In genomic region chr1:117679868-117680267, GRCh38 we compare ENCODE assay signal across 15 cellular contexts.
DNase-seq lines count a peak whose midpoint lies in the region; ATAC-seq and TF ChIP-seq lines count a peak whose summit lies in the region.
"Had no signal": no experiment of that assay in that cellular context is flagged by ENCODE, and none has a peak within 500 bp of the region (broad histone marks: within the 10 kb centered on the region; RNA-seq: fewer than 3 reads in every experiment).

No MANE protein-coding gene starts in this region.

- no peak overlapping the region for H3K4me3 ChIP-seq in left ventricle myocardium inferior
- H3K4me3 ChIP-seq in colonic mucosa, result no peak overlapping the region
- H3K4me3 ChIP-seq in mucosa of descending colon, result no peak overlapping the region
- no peak overlapping the region for H3K4me3 ChIP-seq in tibial artery

- TF ChIP-seq CTCF in left ventricle myocardium inferior (IDR thresholded peaks at IDR 0.05; ENCODE audit: borderline replicate concordance) (no peak), colonic mucosa (IDR thresholded peaks at IDR 0.05) (no peak), mucosa of descending colon (IDR thresholded peaks at IDR 0.05) (no peak), tibial artery (IDR thresholded peaks at IDR 0.05) (no peak)

- peak overlapping the region; percentile 92 for H3K27ac ChIP-seq in left ventricle myocardium inferior (replicated peaks)
- H3K27ac ChIP-seq in colonic mucosa, result peak overlapping the region; percentile 54
- H3K27ac ChIP-seq in tibial artery, result peak overlapping the region; percentile 59 to 85
- H3K27ac ChIP-seq: HL-60 had no signal

- intact Hi-C loops in left ventricle myocardium inferior (cut with micrococcal nuclease), result no loop called here
- intact Hi-C loops in left cardiac atrium (cut with DNase I), result loop anchor here in 1 of 2 donors (5.0 to 10.0 kb wide), 2 partner anchors 73 to 75 kb away; partner anchors contain the start of gene TENT5C
- intact Hi-C loops in colonic mucosa (cut with DNase I), result no loop called here
- intact Hi-C loops in mucosa of descending colon (cut with DNase I, micrococcal nuclease), result loop anchor here in 1 of 2 donors (10.0 kb wide), 2 partner anchors 65 to 145 kb away; no protein-coding TSS in a partner anchor
- intact Hi-C loops in tibial artery (cut with DNase I; ENCODE audit: low total_unique reads), result no loop called here

- no peaks in the 10 kb centered on the region for H3K36me3 ChIP-seq in left ventricle myocardium inferior
- no peaks in the 10 kb centered on the region for H3K36me3 ChIP-seq in colonic mucosa
- no peaks in the 10 kb centered on the region for H3K36me3 ChIP-seq in mucosa of descending colon (ENCODE audit: low read depth)
- H3K36me3 ChIP-seq in tibial artery, result no peaks in the 10 kb centered on the region
- H3K36me3 ChIP-seq: BE2C had no signal

- H3K9ac ChIP-seq in colonic mucosa (ENCODE audit: low read depth in 2 of 2, low read length in 2 of 2), result peak overlapping the region in 1 of 2 donors; percentile 6

- ATAC-seq in left cardiac atrium (no peak), mucosa of descending colon (peak; percentile 44), HG03108 (IDR thresholded peaks at IDR 0.05; ENCODE audit: unreplicated experiment) (no peak)
- ATAC-seq: CD8-positive, alpha-beta T cell had no signal

- no peak for DNase-seq in left ventricle myocardium inferior
- DNase-seq in left cardiac atrium, result no peak
- DNase-seq in colonic mucosa, result peak; percentile 58
- peak in 2 of 3 donors; percentile 56 to 61 for DNase-seq in mucosa of descending colon
- no peak for DNase-seq in tibial artery
- no peak for DNase-seq in COLO668 (lab: John Stamatoyannopoulos, UW; ENCODE audit: unreplicated experiment)
- DNase-seq: BE2C; Caco-2; CD8-positive, alpha-beta T cell; DND-41; GDM1; HCEC 1CT; HFFc6 had no signal

- no peaks in the 10 kb centered on the region for H3K27me3 ChIP-seq in left ventricle myocardium inferior (ENCODE audit: low read depth)
- H3K27me3 ChIP-seq in colonic mucosa, result no peaks in the 10 kb centered on the region
- no peaks in the 10 kb centered on the region for H3K27me3 ChIP-seq in tibial artery
- H3K27me3 ChIP-seq: BE2C had no signal

- no peaks in the 10 kb centered on the region for H3K9me3 ChIP-seq in left ventricle myocardium inferior (replicated peaks)
- H3K9me3 ChIP-seq in colonic mucosa, result no peaks in the 10 kb centered on the region
- H3K9me3 ChIP-seq in mucosa of descending colon, result no peaks in the 10 kb centered on the region
- no peaks in the 10 kb centered on the region for H3K9me3 ChIP-seq in tibial artery
- H3K9me3 ChIP-seq: BE2C, Caco-2 had no signal

- H3K4me1 ChIP-seq in left ventricle myocardium inferior (peaks cover 83% of the 10 kb centered on the region), colonic mucosa (peaks cover 10% of the 10 kb centered on the region), mucosa of descending colon (ENCODE audit: low read depth) (peaks cover 25% of the 10 kb centered on the region), tibial artery (peaks cover 0 to 86% (median 32%) of the 10 kb centered on the region in 4 donors)

Comparison
In these comparisons a context has a peak if more than half of its experiments do, and no peak if none do; other contexts are left out.
1. DNase-seq: peak in colonic mucosa (single experiment) and mucosa of descending colon (2 of 3); none in left ventricle myocardium inferior (single experiment), left cardiac atrium (single experiment), tibial artery (0 of 2) and COLO668 (single experiment).
2. Peak in every context shown above with its lines, with median percentiles within 50 percentile points of each other: H3K27ac ChIP-seq.